8 cellular contexts compared by ENCODE assay signal in the genomic region with DNA sequence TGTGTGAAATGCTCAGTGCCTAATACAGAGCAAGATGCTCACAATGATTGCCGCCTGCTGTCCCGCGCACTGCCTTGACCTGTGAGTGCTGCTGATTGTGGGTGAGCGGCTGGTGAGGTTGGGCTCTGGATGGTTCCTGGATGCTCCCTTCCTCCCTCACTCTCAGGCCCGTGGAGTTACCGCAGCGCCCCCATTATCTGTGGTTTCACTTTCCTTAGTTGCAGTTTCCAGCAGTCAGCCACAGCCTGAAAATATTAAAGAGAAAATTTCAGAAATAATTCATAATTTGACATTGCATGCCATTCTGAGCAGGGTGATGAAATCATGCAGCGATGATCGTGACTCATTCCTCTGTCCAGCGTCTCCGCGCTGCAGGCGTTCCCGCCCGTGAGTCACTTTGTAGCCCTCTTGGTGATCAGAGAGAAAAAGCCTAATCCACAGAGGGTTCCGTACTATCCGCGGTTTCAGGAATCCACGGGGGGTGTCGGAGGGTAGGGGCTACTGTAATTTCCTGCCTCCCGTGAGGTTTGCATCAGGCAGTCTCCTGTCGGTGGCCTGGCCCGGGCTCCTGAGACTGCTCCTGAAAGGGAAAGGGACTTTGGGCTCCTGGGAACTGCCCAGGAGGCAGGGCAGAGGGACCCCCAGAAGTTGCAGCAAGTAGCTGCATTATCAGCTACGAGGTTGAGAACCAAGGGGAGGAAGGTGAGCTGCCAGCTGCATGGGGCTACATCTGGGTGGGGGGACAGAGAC. TPM values are rescaled to one million over a fixed set of nuclear protein-coding genes. Genes with fewer than 3 reads are reported as not detected.
DNase-seq lines count a peak whose midpoint lies in the region; ATAC-seq, FAIRE-seq and TF ChIP-seq lines count a peak whose summit lies in the region.

No MANE protein-coding gene starts in this region.

- POLR2A ChIA-PET in CD8-positive, alpha-beta T cell (lab: Charles Lee), result interaction anchor here (2.7 to 3.1 kb wide), 2 partner anchors 11 to 139 kb away, joined by 14 to 20 read pairs; a partner anchor contains a TSS

- H2BK5ac ChIP-seq in mesendoderm (ENCODE audit: low read length), result no peak overlapping the region

- no peaks in the 10 kb centered on the region for H3K9me3 ChIP-seq in CD8-positive, alpha-beta T cell (ENCODE audit: low read length)

- H3K9ac ChIP-seq in mesendoderm (ENCODE audit: low read length), result peak overlapping the region; percentile 25

- peak overlapping the region; percentile 1 for H3K18ac ChIP-seq in mesendoderm (ENCODE audit: low read length)

- H2AK5ac ChIP-seq in mesendoderm (ENCODE audit: low read length), result no peak overlapping the region

- H3K9me3 Mint-ChIP-seq in CD8-positive, alpha-beta T cell, result no peaks in the 10 kb centered on the region

- TF ChIP-seq CTCF in bronchial epithelial cell (IDR thresholded peaks at IDR 0.05; ENCODE audit: insufficient read depth, low read length, severe bottlenecking), result no peak
- TF ChIP-seq CTCF in CD8-positive, alpha-beta T cell (IDR thresholded peaks at IDR 0.05), result no peak

- no peak overlapping the region for H2BK15ac ChIP-seq in mesendoderm (replicated peaks; ENCODE audit: low read depth)

- H3K27ac ChIP-seq in mesendoderm (ENCODE audit: low read depth, low read length), result peak overlapping the region; percentile 17
- no peak overlapping the region for H3K27ac ChIP-seq in CD8-positive, alpha-beta T cell (ENCODE audit: low read depth, low read length)

- H3K4me3 Mint-ChIP-seq in CD8-positive, alpha-beta T cell, result no peak overlapping the region

- H3K36me3 ChIP-seq in bronchial epithelial cell (ENCODE audit: control insufficient read depth, insufficient read depth, low read length) (peaks cover 17% of the 10 kb centered on the region), mesendoderm (ENCODE audit: control insufficient read depth, insufficient read depth, low read length) (peaks cover 20% of the 10 kb centered on the region)
- H3K36me3 ChIP-seq in CD8-positive, alpha-beta T cell (ENCODE audit: insufficient read depth, low read length), result peaks cover 23% of the 10 kb centered on the region

- H3K4me1 Mint-ChIP-seq in CD8-positive, alpha-beta T cell (ENCODE audit: low read depth), result peaks cover 9% of the 10 kb centered on the region

- intact Hi-C loops in CD8-positive, alpha-beta T cell (cut with DNase I, micrococcal nuclease), result loop anchor here in 1 of 2 experiments (5.0 kb wide), 1 partner anchor 91 kb away; no protein-coding TSS in a partner anchor

- peak; percentile 47 for FAIRE-seq in bronchial epithelial cell (lab: Jason Lieb, UNC)

- peaks cover 2% of the 10 kb centered on the region for H3K4me1 ChIP-seq in mesendoderm (ENCODE audit: control insufficient read depth, low read depth, low read length)
- no peaks in the 10 kb centered on the region for H3K4me1 ChIP-seq in CD8-positive, alpha-beta T cell (ENCODE audit: insufficient read depth, low read length)

- no peak overlapping the region for H3K23ac ChIP-seq in mesendoderm (ENCODE audit: low read length)

- H3K79me1 ChIP-seq in mesendoderm (ENCODE audit: low read length), result no peaks in the 10 kb centered on the region

- H3K4me3 ChIP-seq in bronchial epithelial cell (ENCODE audit: low read depth, low read length), result peak overlapping the region; percentile 5
- H3K4me3 ChIP-seq in mesendoderm (ENCODE audit: low read length), result no peak overlapping the region
- no peak overlapping the region for H3K4me3 ChIP-seq in CD8-positive, alpha-beta T cell (ENCODE audit: low read depth, low read length)

- H3K36me3 Mint-ChIP-seq in CD8-positive, alpha-beta T cell, result peaks cover 26% of the 10 kb centered on the region

- no peak overlapping the region for H3K4me2 ChIP-seq in mesendoderm (ENCODE audit: low read length)

- CTCF ChIA-PET in CD8-positive, alpha-beta T cell (lab: Charles Lee), result interaction anchor here (0.6 to 12.1 kb wide), 6 partner anchors 9 to 305 kb away, joined by 3 to 386 read pairs (median 22); a partner anchor contains a TSS

- DNase-seq in AG08395 (ENCODE audit: low spot score), result peak; percentile 90
- peak; percentile 86 for DNase-seq in bronchial epithelial cell (ENCODE audit: low read depth)
- peak; percentile 86 for DNase-seq in mesendoderm
- DNase-seq in SHP77 treated with DMSO at 0.1 percent for 48 hours (lab: John Stamatoyannopoulos, UW), result no peak
- no peak for DNase-seq in HuH-7.5 (ENCODE audit: low spot score)
- DNase-seq in CD8-positive, alpha-beta T cell, result no peak

- ATAC-seq in HG02678 (IDR thresholded peaks at IDR 0.05; ENCODE audit: unreplicated experiment), result no peak
- ATAC-seq in CD8-positive, alpha-beta T cell, result no peak

- WGBS in mesendoderm (ENCODE audit: extremely low coverage, insufficient coverage, low lambda C conversion rate), result no CpG with 5 or more reads among the region's 24 CpGs

- peak; percentile 92 for TF ChIP-seq EP300 in Ishikawa (IDR thresholded peaks at IDR 0.05; ENCODE audit: borderline replicate concordance)

- no peak overlapping the region for H3K4ac ChIP-seq in mesendoderm (ENCODE audit: low read depth, low read length)

- H3K56ac ChIP-seq in mesendoderm (ENCODE audit: low read length), result peak overlapping the region; percentile 65

- H2BK120ac ChIP-seq in mesendoderm (ENCODE audit: low read depth, low read length), result no peak overlapping the region

- no peak overlapping the region for H4K8ac ChIP-seq in mesendoderm (ENCODE audit: low read depth, low read length)

- no peak; the same call in 1 of the 2 replicates for TF ChIP-seq RAD21 in Ishikawa (IDR thresholded peaks at IDR 0.05; ENCODE audit: low read depth)

- no peak overlapping the region for H4K5ac ChIP-seq in mesendoderm (ENCODE audit: low read length)

- H3K27me3 ChIP-seq in bronchial epithelial cell (ENCODE audit: control insufficient read depth, insufficient read depth, low read length) (no peaks in the 10 kb centered on the region), mesendoderm (ENCODE audit: insufficient read depth, low read length, poor library complexity) (no peaks in the 10 kb centered on the region)
- no peaks in the 10 kb centered on the region for H3K27me3 ChIP-seq in CD8-positive, alpha-beta T cell (ENCODE audit: insufficient read depth, low read length)

- H3K79me2 ChIP-seq in mesendoderm (ENCODE audit: control insufficient read depth, insufficient read depth, low read length), result no peaks in the 10 kb centered on the region

- no peaks in the 10 kb centered on the region for H3K27me3 Mint-ChIP-seq in CD8-positive, alpha-beta T cell (ENCODE audit: low read depth)

- no peak overlapping the region for H3K27ac Mint-ChIP-seq in CD8-positive, alpha-beta T cell

TF ChIP-seq in Ishikawa, 13 proteins besides CTCF, POLR2A, EP300 and RAD21 (continues in another document):
- TF ChIP-seq TAF1 (IDR thresholded peaks at IDR 0.05; ENCODE audit: low read depth), result peak; percentile 13; the same call in 1 of the 2 replicates
- no peak; the same call in 1 of the 2 replicates for TF ChIP-seq ZBTB7A (IDR thresholded peaks at IDR 0.05; ENCODE audit: low read depth)
- peak; percentile 91 for TF ChIP-seq TCF12 (IDR thresholded peaks at IDR 0.05; ENCODE audit: low read depth)
- no peak for TF ChIP-seq CREB1 (IDR thresholded peaks at IDR 0.05; ENCODE audit: low read depth)
- TF ChIP-seq, protein P1, sequence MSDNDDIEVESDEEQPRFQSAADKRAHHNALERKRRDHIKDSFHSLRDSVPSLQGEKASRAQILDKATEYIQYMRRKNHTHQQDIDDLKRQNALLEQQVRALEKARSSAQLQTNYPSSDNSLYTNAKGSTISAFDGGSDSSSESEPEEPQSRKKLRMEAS (IDR thresholded peaks at IDR 0.05), result 0 out of 2 replicates have a peak, but pooled peaks have one; percentile 21
- TF ChIP-seq, protein P2, sequence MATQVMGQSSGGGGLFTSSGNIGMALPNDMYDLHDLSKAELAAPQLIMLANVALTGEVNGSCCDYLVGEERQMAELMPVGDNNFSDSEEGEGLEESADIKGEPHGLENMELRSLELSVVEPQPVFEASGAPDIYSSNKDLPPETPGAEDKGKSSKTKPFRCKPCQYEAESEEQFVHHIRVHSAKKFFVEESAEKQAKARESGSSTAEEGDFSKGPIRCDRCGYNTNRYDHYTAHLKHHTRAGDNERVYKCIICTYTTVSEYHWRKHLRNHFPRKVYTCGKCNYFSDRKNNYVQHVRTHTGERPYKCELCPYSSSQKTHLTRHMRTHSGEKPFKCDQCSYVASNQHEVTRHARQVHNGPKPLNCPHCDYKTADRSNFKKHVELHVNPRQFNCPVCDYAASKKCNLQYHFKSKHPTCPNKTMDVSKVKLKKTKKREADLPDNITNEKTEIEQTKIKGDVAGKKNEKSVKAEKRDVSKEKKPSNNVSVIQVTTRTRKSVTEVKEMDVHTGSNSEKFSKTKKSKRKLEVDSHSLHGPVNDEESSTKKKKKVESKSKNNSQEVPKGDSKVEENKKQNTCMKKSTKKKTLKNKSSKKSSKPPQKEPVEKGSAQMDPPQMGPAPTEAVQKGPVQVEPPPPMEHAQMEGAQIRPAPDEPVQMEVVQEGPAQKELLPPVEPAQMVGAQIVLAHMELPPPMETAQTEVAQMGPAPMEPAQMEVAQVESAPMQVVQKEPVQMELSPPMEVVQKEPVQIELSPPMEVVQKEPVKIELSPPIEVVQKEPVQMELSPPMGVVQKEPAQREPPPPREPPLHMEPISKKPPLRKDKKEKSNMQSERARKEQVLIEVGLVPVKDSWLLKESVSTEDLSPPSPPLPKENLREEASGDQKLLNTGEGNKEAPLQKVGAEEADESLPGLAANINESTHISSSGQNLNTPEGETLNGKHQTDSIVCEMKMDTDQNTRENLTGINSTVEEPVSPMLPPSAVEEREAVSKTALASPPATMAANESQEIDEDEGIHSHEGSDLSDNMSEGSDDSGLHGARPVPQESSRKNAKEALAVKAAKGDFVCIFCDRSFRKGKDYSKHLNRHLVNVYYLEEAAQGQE (IDR thresholded peaks at IDR 0.05; ENCODE audit: low read depth), result peak; percentile 51; the same call in 1 of the 2 replicates
- TF ChIP-seq CEBPB (IDR thresholded peaks at IDR 0.05), result peak; percentile 91
- TF ChIP-seq FOXM1 (IDR thresholded peaks at IDR 0.05; ENCODE audit: borderline replicate concordance, low read depth), result peak; percentile 80; the same call in 1 of the 2 replicates
- no peak for TF ChIP-seq EGR1 (IDR thresholded peaks at IDR 0.05)
- TF ChIP-seq, protein P3, sequence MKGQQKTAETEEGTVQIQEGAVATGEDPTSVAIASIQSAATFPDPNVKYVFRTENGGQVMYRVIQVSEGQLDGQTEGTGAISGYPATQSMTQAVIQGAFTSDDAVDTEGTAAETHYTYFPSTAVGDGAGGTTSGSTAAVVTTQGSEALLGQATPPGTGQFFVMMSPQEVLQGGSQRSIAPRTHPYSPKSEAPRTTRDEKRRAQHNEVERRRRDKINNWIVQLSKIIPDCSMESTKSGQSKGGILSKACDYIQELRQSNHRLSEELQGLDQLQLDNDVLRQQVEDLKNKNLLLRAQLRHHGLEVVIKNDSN (IDR thresholded peaks at IDR 0.05), result no peak
- TF ChIP-seq TEAD4 (IDR thresholded peaks at IDR 0.05), result peak; percentile 79; the same call in 1 of the 2 replicates

RNA-seq across cellular contexts. Expression of a gene that starts 10.6 kb away (rescaled TPM):
- 5,727 and 8,485 TPM in 2 replicates for total RNA-seq in bronchial epithelial cell
- 2,149 TPM for polyA plus RNA-seq in mesendoderm (2013, experiment 1 of 2)
- 2,158 TPM for polyA plus RNA-seq in mesendoderm (2013, experiment 2 of 2)
- total RNA-seq in CD8-positive, alpha-beta T cell, result 1,000 to 10,000 TPM; 3,777 to 3,874 TPM

RNA-seq across cellular contexts. Expression of a gene that starts 41.0 kb away (rescaled TPM):
- 0.26 and 2.0 TPM in 2 replicates for total RNA-seq in bronchial epithelial cell
- 10.5 TPM for polyA plus RNA-seq in mesendoderm (2013, experiment 1 of 2)
- 10.0 TPM for polyA plus RNA-seq in mesendoderm (2013, experiment 2 of 2)
- total RNA-seq in CD8-positive, alpha-beta T cell, result 1 to 10 TPM; 1.9 to 2.6 TPM

Comparison
In these comparisons a context has a peak if more than half of its experiments do, and no peak if none do; other contexts are left out.
1. DNase-seq: peak in AG08395 (single experiment), bronchial epithelial cell (single experiment) and mesendoderm (single experiment); none in SHP77 treated with DMSO at 0.1 percent for 48 hours (single experiment), HuH-7.5 (single experiment) and CD8-positive, alpha-beta T cell (0 of 7).